Comparison of ENCODE assay signal across 13 cellular contexts in the genomic region with DNA sequence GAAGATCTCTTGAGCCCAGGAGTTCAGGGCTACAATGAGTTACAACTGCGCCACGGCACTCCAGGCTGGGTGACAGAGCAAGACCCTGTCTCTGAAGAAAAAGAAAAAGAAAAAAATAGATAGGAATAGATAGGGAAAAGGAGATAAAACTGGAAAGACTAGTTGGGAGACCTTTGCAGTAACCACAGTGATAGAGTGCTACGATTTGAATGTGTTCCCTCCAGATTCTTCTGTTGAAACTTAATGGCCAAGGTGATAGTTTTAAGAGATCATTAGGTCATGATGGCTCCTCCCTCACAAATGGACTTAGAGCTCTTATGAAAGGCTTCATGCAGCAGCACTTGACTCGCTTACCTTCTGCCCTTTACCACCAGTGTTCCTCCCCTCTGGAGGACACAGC.
"Had no signal": no experiment of that assay in that cellular context is flagged by ENCODE, and none has a peak within 500 bp of the region (broad histone marks: within the 10 kb centered on the region; RNA-seq: fewer than 3 reads in every experiment).

No MANE protein-coding gene starts in this region.

- H3K4me3 ChIP-seq: thoracic aorta, uterus had no signal

- H3K27me3 Mint-ChIP-seq: stimulated activated naive CD8-positive, alpha-beta T cell treated with anti-CD3 and anti-CD28 coated beads, Interleukin-15, amount 100 ng/mL, for 72 hours had no signal

- H3K4me3 Mint-ChIP-seq: activated naive CD4-positive, alpha-beta T cell treated with anti-CD3 and anti-CD28 coated beads for 36 hours; activated T-helper 1 cell treated with anti-CD3 and anti-CD28 coated beads, Interleukin-12 subunit alpha, Interleukin-12 subunit beta, Interleukin-2, Interleukin-4 antibody, amounts not matched to agents 30 ng/mL and 10 ng/mL and 1 ng/mL, durations not matched to agents 14 hours and 24 hours and 36 hours; endodermal cell; immature natural killer cell; stimulated activated naive CD8-positive, alpha-beta T cell treated with anti-CD3 and anti-CD28 coated beads, Interleukin-15, amount 100 ng/mL, for 72 hours had no signal

- H3K27me3 ChIP-seq: brain microvascular endothelial cell, uterus had no signal

- ATAC-seq: stimulated activated naive CD8-positive, alpha-beta T cell treated with anti-CD3 and anti-CD28 coated beads, Interleukin-15, amount 100 ng/mL, for 72 hours had no signal

- DNase-seq: activated CD4-positive, alpha-beta T cell treated with anti-CD3 and anti-CD28 coated beads, Interleukin-2, amount 50 U/mL, for 4 hours; activated naive CD4-positive, alpha-beta T cell treated with anti-CD3 and anti-CD28 coated beads for 36 hours; brain microvascular endothelial cell; endodermal cell; immature natural killer cell; mammary epithelial cell; stimulated activated CD4-positive, alpha-beta T cell treated with anti-CD3 and anti-CD28 coated beads, Interleukin-4, amount 100 ng/mL, for 1 hour; stimulated activated CD8-positive, alpha-beta memory T cell treated with anti-CD3 and anti-CD28 coated beads, Interleukin-4, amount 100 ng/mL, for 48 hours; stimulated activated naive CD8-positive, alpha-beta T cell treated with anti-CD3 and anti-CD28 coated beads, Interleukin-15, amount 100 ng/mL, for 72 hours; T-helper 2 cell; uterus had no signal

- H3K9me3 Mint-ChIP-seq: activated naive CD4-positive, alpha-beta T cell treated with anti-CD3 and anti-CD28 coated beads for 36 hours; activated T-helper 1 cell treated with anti-CD3 and anti-CD28 coated beads, Interleukin-12 subunit alpha, Interleukin-12 subunit beta, Interleukin-2, Interleukin-4 antibody, amounts not matched to agents 30 ng/mL and 10 ng/mL and 1 ng/mL, durations not matched to agents 14 hours and 24 hours and 36 hours; endodermal cell; immature natural killer cell; stimulated activated naive CD8-positive, alpha-beta T cell treated with anti-CD3 and anti-CD28 coated beads, Interleukin-15, amount 100 ng/mL, for 72 hours had no signal

- H3K9me3 ChIP-seq: thoracic aorta, uterus had no signal

- H3K36me3 ChIP-seq: uterus had no signal

- H3K4me1 ChIP-seq: uterus had no signal

- H3K4me1 Mint-ChIP-seq: immature natural killer cell; stimulated activated naive CD8-positive, alpha-beta T cell treated with anti-CD3 and anti-CD28 coated beads, Interleukin-15, amount 100 ng/mL, for 72 hours had no signal

- H3K27ac ChIP-seq: brain microvascular endothelial cell, thoracic aorta, uterus had no signal

- H3K27ac Mint-ChIP-seq: activated naive CD4-positive, alpha-beta T cell treated with anti-CD3 and anti-CD28 coated beads for 36 hours; activated T-helper 1 cell treated with anti-CD3 and anti-CD28 coated beads, Interleukin-12 subunit alpha, Interleukin-12 subunit beta, Interleukin-2, Interleukin-4 antibody, amounts not matched to agents 30 ng/mL and 10 ng/mL and 1 ng/mL, durations not matched to agents 14 hours and 24 hours and 36 hours; immature natural killer cell had no signal
